25 cellular contexts compared by ENCODE assay signal in genomic region chr11:114310095-114310494, GRCh38. TPM values are rescaled to one million over a fixed set of nuclear protein-coding genes. Genes with fewer than 3 reads are reported as not detected.
DNase-seq lines count a peak whose midpoint lies in the region; ATAC-seq and TF ChIP-seq lines count a peak whose summit lies in the region.
"Had no signal": no experiment of that assay in that cellular context is flagged by ENCODE, and none has a peak within 500 bp of the region (broad histone marks: within the 10 kb centered on the region; RNA-seq: fewer than 3 reads in every experiment).

No MANE protein-coding gene starts in this region.

- TF ChIP-seq CTCF in coronary artery (IDR thresholded peaks at IDR 0.05): no peak
- no peak for TF ChIP-seq CTCF in osteoblast (IDR thresholded peaks at IDR 0.05; ENCODE audit: extremely low read depth, low read depth, low read length)
- TF ChIP-seq CTCF in upper lobe of right lung (IDR thresholded peaks at IDR 0.05): no peak
- TF ChIP-seq CTCF in colonic mucosa (IDR thresholded peaks at IDR 0.05): no peak

- H2AFZ ChIP-seq in osteoblast (ENCODE audit: low read length): no peak overlapping the region

- H3K27ac ChIP-seq in coronary artery: peak overlapping the region; percentile 80 to 91
- H3K27ac ChIP-seq in osteoblast (ENCODE audit: low read depth, low read length): peak overlapping the region; percentile 96
- H3K27ac ChIP-seq in upper lobe of right lung: peak overlapping the region; percentile 19
- H3K27ac ChIP-seq in colonic mucosa: no peak overlapping the region
- H3K27ac ChIP-seq: BLaER1 treated with 17β-estradiol and CSF1 and Interleukin-3, amounts not matched to agents 10 nM and 100 nM; HL-60 had no signal

- H3K36me3 ChIP-seq in adipocyte (ENCODE audit: control insufficient read depth, insufficient read depth, low read length, severe bottlenecking): peaks cover 53% of the 10 kb centered on the region
- H3K36me3 ChIP-seq in osteoblast (ENCODE audit: insufficient read depth, low read length): peaks cover 72% of the 10 kb centered on the region
- peaks cover 34% of the 10 kb centered on the region for H3K36me3 ChIP-seq in upper lobe of right lung
- H3K36me3 ChIP-seq in colonic mucosa: no peaks in the 10 kb centered on the region
- H3K36me3 ChIP-seq: BLaER1 treated with 17β-estradiol and CSF1 and Interleukin-3, amounts not matched to agents 10 nM and 100 nM had no signal

- ATAC-seq in upper lobe of right lung: no peak
- ATAC-seq: GM12878, HCT116, Right ventricle myocardium inferior had no signal

- no peak for DNase-seq in adipocyte (ENCODE audit: low read depth)
- DNase-seq in coronary artery (ENCODE audit: low spot score): no peak
- DNase-seq in osteoblast (ENCODE audit: insufficient read length, low spot score, missing footprints): no peak
- DNase-seq in upper lobe of right lung: no peak
- DNase-seq in colonic mucosa: no peak
- no peak for DNase-seq in nucleus accumbens (lab: John Stamatoyannopoulos, UW)
- DNase-seq in mesenteric fat pad (ENCODE audit: low spot score): no peak
- DNase-seq: CD8-positive, alpha-beta memory T cell; DMS53; EL; GOT3; IMR-90; Karpas-422; MG63; NCI-H1048; NCI-H1436; NCI-H2029; NCI-H748 treated with DMSO at 0.1 percent for 48 hours; NK-92 treated with Interleukin-12 subunit alpha and Interleukin-12 subunit beta, amount 100 ng/mL, for 24 hours had no signal

- H3K79me2 ChIP-seq in osteoblast (ENCODE audit: insufficient read depth, low read length): peaks cover 88% of the 10 kb centered on the region

- H3K9ac ChIP-seq in adipocyte (ENCODE audit: low read length) (peak overlapping the region; percentile 88), colonic mucosa (ENCODE audit: low read depth in 2 of 2, low read length in 2 of 2) (no peak overlapping the region)
- H3K9ac ChIP-seq: BLaER1 treated with 17β-estradiol and CSF1 and Interleukin-3, amounts not matched to agents 10 nM and 100 nM had no signal

- H3K27me3 ChIP-seq in adipocyte (replicated peaks; ENCODE audit: control insufficient read depth, insufficient read depth, low read length) (no peaks in the 10 kb centered on the region), osteoblast (ENCODE audit: insufficient read depth, low read length) (no peaks in the 10 kb centered on the region), upper lobe of right lung (no peaks in the 10 kb centered on the region), colonic mucosa (no peaks in the 10 kb centered on the region)
- H3K27me3 ChIP-seq: BLaER1 treated with 17β-estradiol and CSF1 and Interleukin-3, amounts not matched to agents 10 nM and 100 nM; MG63 had no signal

- no peaks in the 10 kb centered on the region for H3K9me3 ChIP-seq in adipocyte (ENCODE audit: control insufficient read depth, low read length)
- H3K9me3 ChIP-seq in osteoblast (ENCODE audit: low read depth, low read length): no peaks in the 10 kb centered on the region
- no peaks in the 10 kb centered on the region for H3K9me3 ChIP-seq in upper lobe of right lung
- no peaks in the 10 kb centered on the region for H3K9me3 ChIP-seq in colonic mucosa
- H3K9me3 ChIP-seq: MG63 had no signal

- H3K4me2 ChIP-seq in osteoblast (ENCODE audit: insufficient read depth, low read length): peak overlapping the region; percentile 82
- H3K4me2 ChIP-seq: BLaER1 treated with 17β-estradiol and CSF1 and Interleukin-3, amounts not matched to agents 10 nM and 100 nM had no signal

- intact Hi-C loops in upper lobe of right lung (cut with DNase I) (no loop called here), colonic mucosa (cut with DNase I) (no loop called here)

- H3K4me1 ChIP-seq in adipocyte (ENCODE audit: control insufficient read depth, insufficient read depth, low read length) (peaks cover 73% of the 10 kb centered on the region), osteoblast (ENCODE audit: insufficient read depth, low read length) (peaks cover 55% of the 10 kb centered on the region), upper lobe of right lung (peaks cover 65% of the 10 kb centered on the region), colonic mucosa (no peaks in the 10 kb centered on the region)

- H4K20me1 ChIP-seq in osteoblast (ENCODE audit: insufficient read depth, low read length): peaks cover 26% of the 10 kb centered on the region
- H4K20me1 ChIP-seq: BLaER1 treated with 17β-estradiol and CSF1 and Interleukin-3, amounts not matched to agents 10 nM and 100 nM had no signal

- H3K4me3 ChIP-seq in adipocyte (ENCODE audit: low read length): peak overlapping the region; percentile 71
- peak overlapping the region; percentile 65 for H3K4me3 ChIP-seq in coronary artery
- H3K4me3 ChIP-seq in osteoblast (ENCODE audit: insufficient read depth, low read length): no peak overlapping the region
- no peak overlapping the region for H3K4me3 ChIP-seq in upper lobe of right lung
- H3K4me3 ChIP-seq in colonic mucosa: no peak overlapping the region
- H3K4me3 ChIP-seq: BLaER1 treated with 17β-estradiol and CSF1 and Interleukin-3, amounts not matched to agents 10 nM and 100 nM; GM12878; MG63 had no signal

RNA-seq across cellular contexts. Expression of gene NNMT, which starts 13.9 kb away (rescaled TPM):
- total RNA-seq in osteoblast (1,091 and 1,196 TPM in 2 replicates), upper lobe of right lung (349 TPM), colonic mucosa (10 to 100 TPM; 13.7 to 41.3 TPM), mesenteric fat pad (1,405 TPM)
- total RNA-seq: CD8-positive, alpha-beta memory T cell; GM12878; OCI-LY7 had no signal

Comparison
In these comparisons a context has a peak if more than half of its experiments do, and no peak if none do; other contexts are left out.
1. H3K4me3 ChIP-seq: peak in adipocyte (single experiment) and coronary artery (single experiment); none in osteoblast (single experiment), upper lobe of right lung (single experiment) and colonic mucosa (single experiment).